Comparison of ENCODE assay signal across 1 cellular context in genomic region chr16:67666032-67666537, GRCh38.
A peak's percentile ranks its signal among the peaks of the same experiment; 100 is the strongest.
TF ChIP-seq lines count a peak whose summit lies in the region.

No MANE protein-coding gene starts in this region.

TF ChIP-seq in HepG2, 621 proteins besides CTCF, POLR2A, EP300 and RAD21 (continued from another document and continues in another):
- TF ChIP-seq ZNF691 (CRISPR knock-in tag; IDR thresholded peaks at IDR 0.05; ENCODE audit: borderline replicate concordance, low read depth) (no peak), IRF1 (CRISPR knock-in tag; IDR thresholded peaks at IDR 0.05; ENCODE audit: low read depth) (no peak), ZNF362 (CRISPR knock-in tag; IDR thresholded peaks at IDR 0.05; ENCODE audit: borderline replicate concordance) (no peak), NRL (CRISPR knock-in tag; IDR thresholded peaks at IDR 0.05; ENCODE audit: borderline replicate concordance) (peak; percentile 71; the same call in 1 of the 2 replicates), NCOR1 (IDR thresholded peaks at IDR 0.05; ENCODE audit: borderline replicate concordance, low read length) (no peak), NFIC (IDR thresholded peaks at IDR 0.05; ENCODE audit: low read length) (no peak), REL (CRISPR knock-in tag; conservative IDR thresholded peaks at IDR 0.05) (no peak), ZBTB34 (CRISPR knock-in tag; IDR thresholded peaks at IDR 0.05) (no peak), SRSF9 (IDR thresholded peaks at IDR 0.05; ENCODE audit: borderline replicate concordance, insufficient read depth, low read depth, low read length, poor library complexity, severe bottlenecking) (no peak), MYPOP (CRISPR knock-in tag; IDR thresholded peaks at IDR 0.05) (no peak), HNRNPL (IDR thresholded peaks at IDR 0.05; ENCODE audit: low read depth, low read length) (no peak), ZSCAN29 (CRISPR knock-in tag; conservative IDR thresholded peaks at IDR 0.05) (no peak), TMF1 (CRISPR knock-in tag; IDR thresholded peaks at IDR 0.05; ENCODE audit: low read depth) (0 out of 2 replicates have a peak, but pooled peaks have one; percentile 73), ZBTB37 (CRISPR knock-in tag; IDR thresholded peaks at IDR 0.05) (no peak), ZNF710 (CRISPR knock-in tag; IDR thresholded peaks at IDR 0.05; ENCODE audit: borderline replicate concordance) (peak; percentile 63; the same call in 1 of the 2 replicates), ZNF781 (CRISPR knock-in tag; IDR thresholded peaks at IDR 0.05; ENCODE audit: borderline replicate concordance, not compliant biosample characterization) (peak; percentile 24), MTF1 (CRISPR knock-in tag; IDR thresholded peaks at IDR 0.05) (no peak), MYC (CRISPR knock-in tag; IDR thresholded peaks at IDR 0.05; ENCODE audit: borderline replicate concordance) (peak; percentile 55), ZNF343 (CRISPR knock-in tag; IDR thresholded peaks at IDR 0.05) (no peak), ZNF775 (CRISPR knock-in tag; IDR thresholded peaks at IDR 0.05; ENCODE audit: borderline replicate concordance) (no peak), ZNF253 (CRISPR knock-in tag; IDR thresholded peaks at IDR 0.05; ENCODE audit: borderline replicate concordance) (peak; percentile 91), CEBPB (IDR thresholded peaks at IDR 0.05; ENCODE audit: borderline replicate concordance, low read depth, low read length) (peak; percentile 28; the same call in 1 of the 2 replicates), ZHX1 (CRISPR knock-in tag; IDR thresholded peaks at IDR 0.05; ENCODE audit: low read depth) (peak; percentile 19; the same call in 1 of the 2 replicates), NFAT5 (CRISPR knock-in tag; IDR thresholded peaks at IDR 0.05) (no peak), THAP9 (CRISPR knock-in tag; IDR thresholded peaks at IDR 0.05; ENCODE audit: borderline replicate concordance) (peak; percentile 30; the same call in 1 of the 2 replicates), KDM4B (CRISPR knock-in tag; IDR thresholded peaks at IDR 0.05) (0 out of 2 replicates have a peak, but pooled peaks have one; percentile 38)
